ENCODE assay signal across 18 cellular contexts in genomic region chr2:115396579-115396978, GRCh38.
"Had no signal": no experiment of that assay in that cellular context is flagged by ENCODE, and none has a peak within 500 bp of the region (broad histone marks: within the 10 kb centered on the region; RNA-seq: fewer than 3 reads in every experiment).

No MANE protein-coding gene starts in this region.

- H3K36me3 ChIP-seq: SJSA1 had no signal

- H3K27ac ChIP-seq: SJSA1, SK-N-MC had no signal

- H3K9me3 ChIP-seq: SJSA1 had no signal

- H3K4me1 ChIP-seq: SJSA1 had no signal

- H3K4me3 ChIP-seq: SJSA1, SK-N-MC had no signal

- DNase-seq: KBM-7, NCI-H1092, NCI-H1105 treated with DMSO at 0.1 percent for 48 hours, NCI-H1417 treated with DMSO at 0.1 percent for 48 hours, NCI-H146, NCI-H1694 treated with DMSO at 0.1 percent for 48 hours, NCI-H1930, NCI-H2081, NCI-H2107, NCI-H2227 treated with DMSO at 0.1 percent for 48 hours, NCI-H524, NCI-H69, NCI-H774, Right ventricle myocardium superior, RPMI8226, SIG-M5 had no signal

- H3K27me3 ChIP-seq: SJSA1 had no signal
